Comparison of ENCODE assay signal across 8 cellular contexts in the genomic region with DNA sequence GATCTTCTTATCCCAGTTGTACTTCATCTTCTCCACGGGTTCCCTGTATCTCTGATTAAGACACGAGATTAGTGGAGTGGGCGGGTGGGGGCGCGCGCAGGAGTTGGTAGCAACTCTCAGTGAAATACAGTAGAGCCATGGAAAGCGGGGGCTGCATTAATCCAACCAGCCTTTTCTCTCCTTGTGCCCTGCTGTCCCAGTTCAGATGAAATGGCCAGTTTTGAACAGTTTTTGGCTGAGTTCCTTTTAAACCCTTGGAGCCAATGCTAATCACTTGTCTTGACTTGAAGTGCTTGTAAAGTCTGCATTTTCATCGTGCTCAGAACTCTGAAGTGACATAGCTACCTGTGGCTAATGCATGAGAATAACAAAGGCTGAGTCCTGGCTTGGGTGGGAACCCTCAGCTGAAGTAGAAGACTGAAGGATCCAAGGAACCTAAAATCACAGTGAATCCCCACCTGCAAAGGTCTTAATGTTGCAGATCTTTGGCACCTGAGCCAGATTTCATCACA. TPM values are rescaled to one million over a fixed set of nuclear protein-coding genes. Genes with fewer than 3 reads are reported as not detected.
DNase-seq lines count a peak whose midpoint lies in the region; ATAC-seq, FAIRE-seq and TF ChIP-seq lines count a peak whose summit lies in the region.

No MANE protein-coding gene starts in this region.

- H3K4me3 ChIP-seq in Jurkat, Clone E6-1 (ENCODE audit: low read length): peak overlapping the region; percentile 84
- peak overlapping the region; percentile 83 to 90 (median 88) for H3K4me3 ChIP-seq in keratinocyte (ENCODE audit: control insufficient read depth in 2 of 3, extremely low read depth in 1 of 3, insufficient read depth in 2 of 3, low read depth in 1 of 3, low read length in 3 of 3)

- peaks cover 50% of the 10 kb centered on the region for H3K4me1 ChIP-seq in keratinocyte (ENCODE audit: control insufficient read depth, extremely low read depth, insufficient read depth, low read length)

- H3K79me2 ChIP-seq in keratinocyte (ENCODE audit: control insufficient read depth, insufficient read depth, low read length): peaks cover 41% of the 10 kb centered on the region

- no peaks in the 10 kb centered on the region for H3K9me1 ChIP-seq in keratinocyte (ENCODE audit: control insufficient read depth, extremely low read depth, insufficient read depth, low read length)

- H3K27me3 Mint-ChIP-seq in CD4-positive, alpha-beta T cell: no peaks in the 10 kb centered on the region
- no peaks in the 10 kb centered on the region for H3K27me3 Mint-ChIP-seq in activated naive CD8-positive, alpha-beta T cell treated with anti-CD3 and anti-CD28 coated beads, Interleukin-2, amount 50 U/mL, for 24 hours

- H3K9ac ChIP-seq in keratinocyte (ENCODE audit: control insufficient read depth, extremely low read depth, insufficient read depth, low read length): peak overlapping the region; percentile 85

- peaks cover 37% of the 10 kb centered on the region for H3K36me3 Mint-ChIP-seq in CD4-positive, alpha-beta T cell (ENCODE audit: low read depth)
- H3K36me3 Mint-ChIP-seq in activated naive CD8-positive, alpha-beta T cell treated with anti-CD3 and anti-CD28 coated beads, Interleukin-2, amount 50 U/mL, for 24 hours (ENCODE audit: low read depth): peaks cover 16% of the 10 kb centered on the region

- H3K27ac ChIP-seq in CD4-positive, alpha-beta T cell (ENCODE audit: low read depth, low read length): peak overlapping the region; percentile 74
- H3K27ac ChIP-seq in keratinocyte (ENCODE audit: control insufficient read depth, insufficient read depth, low read length): peak overlapping the region; percentile 80

- H3K27me3 ChIP-seq in CD4-positive, alpha-beta T cell (ENCODE audit: control insufficient read depth, insufficient read depth, low read length): no peaks in the 10 kb centered on the region
- H3K27me3 ChIP-seq in keratinocyte (ENCODE audit: control insufficient read depth, extremely low read depth, insufficient read depth, low read length): no peaks in the 10 kb centered on the region

- no peaks in the 10 kb centered on the region for H3K9me3 Mint-ChIP-seq in CD4-positive, alpha-beta T cell
- H3K9me3 Mint-ChIP-seq in activated naive CD8-positive, alpha-beta T cell treated with anti-CD3 and anti-CD28 coated beads, Interleukin-2, amount 50 U/mL, for 24 hours: no peaks in the 10 kb centered on the region

- intact Hi-C loops in CD4-positive, alpha-beta T cell (cut with DNase I, micrococcal nuclease): loop anchor here (1.0 to 5.0 kb wide), 8 partner anchors 15 to 107 kb away; partner anchors contain the start of gene BIRC2 (in 1 of the 2)

- no peaks in the 10 kb centered on the region for H3K9me3 ChIP-seq in CD4-positive, alpha-beta T cell (ENCODE audit: control insufficient read depth, low read length)
- no peaks in the 10 kb centered on the region for H3K9me3 ChIP-seq in keratinocyte (ENCODE audit: control insufficient read depth, low read depth, low read length)

- dilution Hi-C loops in keratinocyte (cut with MboI; ENCODE audit: extremely low pct_ligation_motif_present, low sequenced_read_pairs): no loop called here

- POLR2A ChIA-PET in CD4-positive, alpha-beta T cell (lab: Charles Lee): interaction anchor here (0.6 to 2.4 kb wide), 18 partner anchors 9 to 148 kb away, joined by 3 to 25 read pairs (median 4); no protein-coding TSS in a partner anchor

- FAIRE-seq in keratinocyte (lab: Jason Lieb, UNC): peak; percentile 51

- peak overlapping the region; percentile 99 for H3K4me3 Mint-ChIP-seq in CD4-positive, alpha-beta T cell
- peak overlapping the region; percentile 86 for H3K4me3 Mint-ChIP-seq in activated naive CD8-positive, alpha-beta T cell treated with anti-CD3 and anti-CD28 coated beads, Interleukin-2, amount 50 U/mL, for 24 hours

- H3K4me1 Mint-ChIP-seq in CD4-positive, alpha-beta T cell (ENCODE audit: low read depth): peaks cover 84% of the 10 kb centered on the region
- H3K4me1 Mint-ChIP-seq in activated naive CD8-positive, alpha-beta T cell treated with anti-CD3 and anti-CD28 coated beads, Interleukin-2, amount 50 U/mL, for 24 hours: peaks cover 80% of the 10 kb centered on the region

- ATAC-seq in CD4-positive, alpha-beta T cell (ENCODE audit: poor library complexity): no peak
- no peak for ATAC-seq in activated naive CD8-positive, alpha-beta T cell treated with anti-CD3 and anti-CD28 coated beads, Interleukin-2, amount 50 U/mL, for 24 hours
- ATAC-seq in HG03354 (IDR thresholded peaks at IDR 0.05; ENCODE audit: poor library complexity, severe bottlenecking, unreplicated experiment): no peak

- H2AFZ ChIP-seq in keratinocyte (ENCODE audit: control insufficient read depth, low read length): peak overlapping the region; percentile 2

- H4K20me1 ChIP-seq in keratinocyte (ENCODE audit: control insufficient read depth, extremely low read depth, insufficient read depth, low read length): no peaks in the 10 kb centered on the region

- peak overlapping the region; percentile 84 for H3K4me2 ChIP-seq in keratinocyte (ENCODE audit: control insufficient read depth, extremely low read depth, insufficient read depth, low read depth, low read length)

- no peak for DNase-seq in CD4-positive, alpha-beta T cell
- DNase-seq in Jurkat, Clone E6-1 (ENCODE audit: low read depth, low spot score): peak; percentile 38
- no peak for DNase-seq in activated naive CD8-positive, alpha-beta T cell treated with anti-CD3 and anti-CD28 coated beads, Interleukin-2, amount 50 U/mL, for 24 hours
- DNase-seq in keratinocyte (ENCODE audit: low read depth, low spot score) (no peak), OCI-M2 (lab: John Stamatoyannopoulos, UW; ENCODE audit: unreplicated experiment) (no peak), NOMO-1 (lab: John Stamatoyannopoulos, UW; ENCODE audit: unreplicated experiment in 2 of 2) (no peak)
- peak; percentile 9 for DNase-seq in stimulated activated CD8-positive, alpha-beta memory T cell treated with anti-CD3 and anti-CD28 coated beads, Interleukin-15, amount 100 ng/mL, for 24 hours (ENCODE audit: low read depth)

- CTCF ChIA-PET in CD4-positive, alpha-beta T cell (lab: Charles Lee): interaction anchor here (1.1 to 1.3 kb wide), 2 partner anchors 14 to 63 kb away, joined by 3 to 6 read pairs; no protein-coding TSS in a partner anchor

- peak overlapping the region; percentile 96 for H3K27ac Mint-ChIP-seq in CD4-positive, alpha-beta T cell
- peak overlapping the region; percentile 96 for H3K27ac Mint-ChIP-seq in activated naive CD8-positive, alpha-beta T cell treated with anti-CD3 and anti-CD28 coated beads, Interleukin-2, amount 50 U/mL, for 24 hours

- H3K36me3 ChIP-seq in keratinocyte (ENCODE audit: control insufficient read depth in 2 of 2, extremely low read depth in 1 of 2, insufficient read depth in 2 of 2, low read length in 2 of 2): peaks cover 0 to 2% of the 10 kb centered on the region in 2 experiments

- TF ChIP-seq CTCF in CD4-positive, alpha-beta T cell (IDR thresholded peaks at IDR 0.05): no peak
- no peak for TF ChIP-seq CTCF in keratinocyte (optimal IDR thresholded peaks at IDR 0.05 in 1 of 3, IDR thresholded peaks at IDR 0.05 in 1 of 3, conservative IDR thresholded peaks at IDR 0.05 in 1 of 3; ENCODE audit: extremely low read depth in 1 of 3, insufficient read depth in 2 of 3, low read length in 3 of 3)

RNA-seq across cellular contexts. Expression of gene TMEM123, which starts 0.8 kb away (rescaled TPM):
- total RNA-seq in CD4-positive, alpha-beta T cell: 100 to 1,000 TPM; 288 to 307 TPM
- 148 TPM for polyA plus RNA-seq in Jurkat, Clone E6-1 (2012; ENCODE audit: insufficient read depth, insufficient read length)
- 230 to 408 TPM (median 307 TPM) in 3 replicates for polyA plus RNA-seq in keratinocyte
- 109 TPM for polyA plus RNA-seq in keratinocyte (2011; ENCODE audit: low read depth)
- 130 and 276 TPM in 2 replicates for polyA plus RNA-seq in keratinocyte (2011; cell fraction: cytosol; rRNA removed)
- polyA plus RNA-seq in keratinocyte (2011; cell fraction: nucleus; rRNA removed): 82.0 and 118 TPM in 2 replicates
- 115 and 151 TPM in 2 replicates for polyA plus RNA-seq in keratinocyte (2012; ENCODE audit: low replicate concordance)
- 37.8 to 390 TPM (median 152 TPM) in 3 replicates for polyA minus RNA-seq in keratinocyte
- polyA minus RNA-seq in keratinocyte (2011; cell fraction: cytosol; rRNA and poly(A)+ RNA removed): 190 TPM
- 111 and 182 TPM in 2 replicates for polyA minus RNA-seq in keratinocyte (2011; cell fraction: nucleus; rRNA and poly(A)+ RNA removed)

Comparison
In these comparisons a context has a peak if more than half of its experiments do, and no peak if none do; other contexts are left out.
1. DNase-seq: peak in Jurkat, Clone E6-1 (single experiment) and stimulated activated CD8-positive, alpha-beta memory T cell treated with anti-CD3 and anti-CD28 coated beads, Interleukin-15, amount 100 ng/mL, for 24 hours (single experiment); none in CD4-positive, alpha-beta T cell (0 of 10), activated naive CD8-positive, alpha-beta T cell treated with anti-CD3 and anti-CD28 coated beads, Interleukin-2, amount 50 U/mL, for 24 hours (single experiment), keratinocyte (single experiment), OCI-M2 (single experiment) and NOMO-1 (0 of 2).